ENCODE assay signal across 8 cellular contexts in the genomic region with DNA sequence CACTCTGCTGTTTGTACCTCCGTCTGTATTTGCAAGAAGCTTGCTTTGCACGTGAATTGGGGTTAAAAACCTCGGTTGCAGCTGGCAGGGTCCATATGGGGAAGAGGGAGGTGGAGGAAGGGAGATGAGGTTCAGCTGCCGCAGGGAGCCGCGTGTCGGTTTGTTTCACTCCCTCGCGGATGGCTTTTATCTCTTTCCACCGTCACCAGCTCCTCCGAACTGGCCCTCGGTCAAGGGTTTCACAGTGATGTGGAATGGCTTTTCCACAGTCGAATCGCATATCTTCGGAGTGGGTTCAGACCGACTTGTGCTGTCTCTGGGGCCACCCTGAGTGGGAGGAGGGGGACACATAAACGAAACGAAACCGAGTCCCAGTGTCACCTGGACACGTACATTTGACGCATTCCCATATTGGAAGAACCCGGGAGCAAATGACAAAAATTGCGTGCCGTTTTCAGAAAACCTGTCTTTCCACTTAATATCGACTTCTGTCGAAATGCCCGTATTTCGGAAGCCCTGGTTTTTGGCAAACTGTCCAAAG. TPM values are rescaled to one million over a fixed set of nuclear protein-coding genes. Genes with fewer than 3 reads are reported as not detected.
DNase-seq lines count a peak whose midpoint lies in the region; ATAC-seq and TF ChIP-seq lines count a peak whose summit lies in the region.

No MANE protein-coding gene starts in this region.

- DNase-seq in H9 (no peak), RPMI7951 (ENCODE audit: low read depth) (peak; percentile 16), astrocyte of the hippocampus (ENCODE audit: low read depth, low spot score) (peak; percentile 37), skeletal muscle cell (ENCODE audit: low read depth) (no peak)

- H3K4ac ChIP-seq in H9 (ENCODE audit: low read depth, low read length): no peak overlapping the region

- H3K9me3 ChIP-seq in BLaER1 (no peaks in the 10 kb centered on the region), H9 (ENCODE audit: control insufficient read depth, low read depth, low read length) (peaks cover 11% of the 10 kb centered on the region), iPS-15b (ENCODE audit: control insufficient read depth, insufficient read depth, low read length) (peaks cover 3% of the 10 kb centered on the region)

- H2BK12ac ChIP-seq in H9 (ENCODE audit: insufficient read length, low read depth, low read length): no peak overlapping the region

- no peaks in the 10 kb centered on the region for H3K79me1 ChIP-seq in H9 (ENCODE audit: insufficient read depth, low read depth, low read length, poor library complexity, severe bottlenecking)

- WGBS in H9 (ENCODE audit: extremely low coverage, insufficient read length, low lambda C conversion rate): no CpG with 5 or more reads among the region's 28 CpGs

- H3T11ph ChIP-seq in H9 (ENCODE audit: low read length): no peak overlapping the region

- H4K91ac ChIP-seq in H9 (ENCODE audit: insufficient read length, low read depth, low read length): no peak overlapping the region

- no peaks in the 10 kb centered on the region for H3K79me2 ChIP-seq in H9 (ENCODE audit: insufficient read depth, low read length)

- H4K20me1 ChIP-seq in BLaER1 (peaks cover 24% of the 10 kb centered on the region; the same call in 1 of the 2 replicates), H9 (ENCODE audit: control insufficient read depth, insufficient read depth, insufficient read length) (no peaks in the 10 kb centered on the region)

- H3K56ac ChIP-seq in H9 (ENCODE audit: insufficient read length, low read depth, low read length): no peak overlapping the region

- H4K8ac ChIP-seq in H9 (replicated peaks; ENCODE audit: insufficient read length, low read depth, low read length): no peak overlapping the region

- no peak overlapping the region for H2BK15ac ChIP-seq in H9 (ENCODE audit: low read depth, low read length)

- peaks cover 8% of the 10 kb centered on the region for H3K23me2 ChIP-seq in H9 (ENCODE audit: insufficient read length, low read depth, low read length, poor library complexity, severe bottlenecking)

- peaks cover 13 to 34% (median 33%) of the 10 kb centered on the region in 3 experiments; a peak in 6 of 7 replicates for H3K36me3 Mint-ChIP-seq in H9 (ENCODE audit: insufficient read depth in 1 of 3, low read depth in 3 of 3)

- peak overlapping the region; percentile 92 for H3K9ac ChIP-seq in BLaER1
- H3K9ac ChIP-seq in H9 (ENCODE audit: extremely low read depth, insufficient read length, low read length): peak overlapping the region; percentile 85
- peak overlapping the region; percentile 70 for H3K9ac ChIP-seq in iPS-15b (ENCODE audit: low read depth, low read length)

- no peak overlapping the region for H4K5ac ChIP-seq in H9 (ENCODE audit: insufficient read length, low read depth, low read length)

- H3K27me3 ChIP-seq in BLaER1 (no peaks in the 10 kb centered on the region), H9 (ENCODE audit: insufficient read depth, low read length) (no peaks in the 10 kb centered on the region), iPS-15b (ENCODE audit: control insufficient read depth, insufficient read depth, low read length) (peaks cover 22% of the 10 kb centered on the region)

- H3K36me3 ChIP-seq in BLaER1: peaks cover 29% of the 10 kb centered on the region
- peaks cover 2% of the 10 kb centered on the region for H3K36me3 ChIP-seq in iPS-15b (ENCODE audit: control insufficient read depth, insufficient read depth, low read length)

- no peak overlapping the region for H2AK5ac ChIP-seq in H9 (ENCODE audit: insufficient read length, low read length)

- peak overlapping the region; percentile 49 for H3K14ac ChIP-seq in H9 (ENCODE audit: insufficient read depth, low read length)

- no peak for TF ChIP-seq CTCF in H9 (conservative IDR thresholded peaks at IDR 0.05)

- no peak overlapping the region for H2BK120ac ChIP-seq in H9 (ENCODE audit: low read depth, low read length, poor library complexity, severe bottlenecking)

- ATAC-seq in GM21723 (IDR thresholded peaks at IDR 0.05; ENCODE audit: unreplicated experiment): no peak
- no peak for ATAC-seq in GM21825 (IDR thresholded peaks at IDR 0.05; ENCODE audit: unreplicated experiment)

- H3K27me3 Mint-ChIP-seq in H9 (ENCODE audit: low read depth): peaks cover 14% of the 10 kb centered on the region

- H2AFZ ChIP-seq in H9 (ENCODE audit: low read length): no peak overlapping the region

- peak overlapping the region; percentile 60 for H3K18ac ChIP-seq in H9 (ENCODE audit: insufficient read length, low read depth, low read length)

- peak overlapping the region in 2 of 3 experiments; percentile 86 to 89; a peak in 4 of 7 replicates for H3K27ac Mint-ChIP-seq in H9

- H2BK20ac ChIP-seq in H9 (ENCODE audit: low read depth, low read length, poor library complexity, severe bottlenecking): no peak overlapping the region

- H3K4me2 ChIP-seq in BLaER1 (peak overlapping the region; percentile 69), H9 (ENCODE audit: insufficient read depth, insufficient read length, low read length) (peak overlapping the region; percentile 85)

- peaks cover 41 to 68% of the 10 kb centered on the region in 2 experiments for H3K9me3 Mint-ChIP-seq in H9

- H2BK5ac ChIP-seq in H9 (ENCODE audit: insufficient read length, low read length): no peak overlapping the region

- H3K27ac ChIP-seq in BLaER1 (peak overlapping the region; percentile 94), H9 (ENCODE audit: insufficient read length, low read depth, low read length) (no peak overlapping the region)

- H3K4me3 Mint-ChIP-seq in H9: peak overlapping the region; percentile 88 to 97

- H3K4me3 ChIP-seq in BLaER1 (peak overlapping the region; percentile 76), iPS-15b (ENCODE audit: low read depth, low read length) (peak overlapping the region; percentile 75), skeletal muscle cell (ENCODE audit: low read depth, low read length) (peak overlapping the region; percentile 72)

- H3K4me1 Mint-ChIP-seq in H9: peaks cover 4% of the 10 kb centered on the region in 2 experiments; a peak in 2 of 4 replicates

- H3K4me1 ChIP-seq in BLaER1 (peaks cover 9% of the 10 kb centered on the region; the same call in 1 of the 2 replicates), H9 (ENCODE audit: insufficient read depth, low read length) (no peaks in the 10 kb centered on the region), iPS-15b (ENCODE audit: control insufficient read depth, insufficient read depth, low read length) (no peaks in the 10 kb centered on the region)

- H3K23ac ChIP-seq in H9 (ENCODE audit: insufficient read length, low read depth, low read length): no peak overlapping the region

RNA-seq across cellular contexts. Expression of a gene that starts 0.9 kb away (rescaled TPM):
- 18.1 and 18.7 TPM in 2 replicates for total RNA-seq in H9 (2021)
- 13.3 and 16.8 TPM in 2 replicates for total RNA-seq in RPMI7951 (2014; rRNA removed; shearing (Covaris generic))

RNA-seq across cellular contexts. Expression of a gene that starts 59.7 kb away (rescaled TPM):
- total RNA-seq in H9 (2021): 0.20 and 0.77 TPM in 2 replicates
- total RNA-seq in RPMI7951 (2014; rRNA removed; shearing (Covaris generic)): 0.24 and 0.29 TPM in 2 replicates

Comparison
In these comparisons a context has a peak if more than half of its experiments do, and no peak if none do; other contexts are left out.
1. DNase-seq: peak in RPMI7951 (single experiment) and astrocyte of the hippocampus (single experiment); none in H9 (single experiment) and skeletal muscle cell (single experiment).
2. Peak in every context shown above with its lines, with median percentiles within 50 percentile points of each other: H3K4me3 ChIP-seq and H3K9ac ChIP-seq.